Comparison of ENCODE assay signal across 20 cellular contexts in genomic region chr15:77076325-77076915, GRCh38.
"Had no signal": no experiment of that assay in that cellular context is flagged by ENCODE, and none has a peak within 500 bp of the region (broad histone marks: within the 10 kb centered on the region; RNA-seq: fewer than 3 reads in every experiment).

No MANE protein-coding gene starts in this region.

- ATAC-seq: activated CD4-positive, CD25-positive, alpha-beta regulatory T cell treated with anti-CD3 and anti-CD28 coated beads, Interleukin-2, amount 50 U/mL, for 24 hours; activated naive CD8-positive, alpha-beta T cell treated with anti-CD3 and anti-CD28 coated beads, Interleukin-2, amount 50 U/mL, for 24 hours; activated T-cell treated with anti-CD3 and anti-CD28 coated beads, Interleukin-2, amount 50 U/mL, for 4 hours; left lung; naive thymus-derived CD8-positive, alpha-beta T cell; right lobe of liver; stimulated activated effector memory CD8-positive, alpha-beta T cell treated with anti-CD3 and anti-CD28 coated beads, Interleukin-12 subunit alpha, Interleukin-12 subunit beta, amount 100 ng/mL, for 72 hours had no signal

- DNase-seq: activated CD4-positive, alpha-beta T cell treated with anti-CD3 and anti-CD28 coated beads, Interleukin-2, amount 50 U/mL, for 1 hour; activated CD8-positive, alpha-beta memory T cell treated with anti-CD3 and anti-CD28 coated beads, Interleukin-2, amount 50 U/mL, for 4 hours; activated naive CD4-positive, alpha-beta T cell treated with anti-CD3 and anti-CD28 coated beads for 36 hours; activated naive CD8-positive, alpha-beta T cell treated with anti-CD3 and anti-CD28 coated beads, Interleukin-2, amount 50 U/mL, for 24 hours; activated T-cell treated with anti-CD3 and anti-CD28 coated beads, Interleukin-2, amount 50 U/mL, for 4 hours; dermis blood vessel endothelial cell; effector memory CD4-positive, alpha-beta T cell; esophagus squamous epithelium; islet precursor cell; left lung; naive thymus-derived CD8-positive, alpha-beta T cell; ovary; right lobe of liver; stimulated activated CD4-positive, alpha-beta T cell treated with anti-CD3 and anti-CD28 coated beads, Interleukin-4, amount 100 ng/mL, for 1 hour; T1000 had no signal

- H3K27ac ChIP-seq: ascending aorta, cardiac muscle cell, esophagus squamous epithelium, hepatocyte, left lung, ovary, right lobe of liver had no signal
